In the genomic region with DNA sequence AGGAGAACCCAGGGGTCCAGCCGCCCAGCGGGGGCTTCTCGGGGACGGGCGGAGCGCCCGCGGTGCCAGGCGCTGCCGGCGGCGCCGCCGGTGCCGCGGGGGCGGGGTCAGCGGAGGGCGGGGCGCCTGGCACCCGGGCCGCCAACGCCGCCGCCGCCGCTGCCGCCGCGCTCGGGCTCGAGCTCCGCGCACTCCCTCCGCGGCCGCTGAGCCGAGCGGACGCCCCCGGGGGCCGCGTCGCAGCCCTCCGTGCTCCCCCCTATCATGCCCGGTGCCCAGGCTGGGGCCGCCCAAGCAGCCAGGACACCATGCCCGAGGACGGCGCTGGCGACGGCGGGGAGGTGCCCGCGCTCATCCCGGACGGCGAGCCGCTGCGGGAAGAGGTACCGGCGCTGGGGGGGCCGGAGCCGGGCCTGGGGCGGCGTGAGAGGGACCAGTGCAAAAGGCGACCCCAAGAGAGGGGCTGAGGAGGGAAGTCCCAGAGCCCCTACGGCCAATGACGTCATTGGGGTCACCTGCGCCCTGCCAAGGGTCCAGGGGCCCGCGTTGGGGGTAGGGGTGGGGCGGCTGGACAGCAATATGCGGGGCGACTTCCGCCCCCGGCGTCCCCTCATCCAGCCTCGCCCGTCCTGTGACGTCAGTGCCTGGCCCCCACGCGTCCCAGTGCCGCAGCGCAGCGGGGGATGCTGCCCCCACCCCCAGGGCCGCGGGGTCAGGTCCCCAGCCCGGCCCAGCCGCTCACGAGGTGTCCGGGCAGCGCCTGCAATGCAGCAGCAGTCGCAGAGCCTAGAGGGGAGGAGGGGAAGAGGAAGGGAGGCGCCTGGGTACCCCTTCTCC, we compare ENCODE assay signal across 1 cellular context.
TF ChIP-seq lines count a peak whose summit lies in the region.

Gene TMEM151A, plus strand, starts transcription at position 189 of the 837 bp plus-strand sequence. Its CDS starts 120 bp downstream, at position 309.

TF ChIP-seq in K562, 482 proteins besides CTCF, POLR2A, EP300 and RAD21 (continued from another document and continues in another):
- TF ChIP-seq THRB (CRISPR knock-in tag; conservative IDR thresholded peaks at IDR 0.05): no peak
- TF ChIP-seq ZNF76 (CRISPR knock-in tag; IDR thresholded peaks at IDR 0.05; ENCODE audit: borderline replicate concordance): no peak
- TF ChIP-seq RBM22 (IDR thresholded peaks at IDR 0.05; ENCODE audit: low read depth, low read length, poor library complexity, severe bottlenecking): no peak
- no peak for TF ChIP-seq SIX5 (IDR thresholded peaks at IDR 0.05; ENCODE audit: borderline replicate concordance in 1 of 2, insufficient read depth in 1 of 2, low read depth in 1 of 2, low read length in 2 of 2)
- no peak for TF ChIP-seq PML (IDR thresholded peaks at IDR 0.05; ENCODE audit: low read length)
- TF ChIP-seq BDP1 (IDR thresholded peaks at IDR 0.05; ENCODE audit: insufficient read depth, insufficient read length): no peak
- no peak for TF ChIP-seq SMARCA4 (IDR thresholded peaks at IDR 0.05)
- TF ChIP-seq ATF1 (CRISPR knock-in tag; IDR thresholded peaks at IDR 0.05): no peak
- peak; percentile 23; the same call in 1 of the 2 replicates for TF ChIP-seq ATF1 (tag; IDR thresholded peaks at IDR 0.05)
- no peak for TF ChIP-seq FOXK2 (conservative IDR thresholded peaks at IDR 0.05 in 1 of 2, IDR thresholded peaks at IDR 0.05 in 1 of 2; ENCODE audit: low read depth in 2 of 2)
- TF ChIP-seq PRMT5 (CRISPR knock-in tag; IDR thresholded peaks at IDR 0.05): no peak
- no peak for TF ChIP-seq ZFPM2 (CRISPR knock-in tag; IDR thresholded peaks at IDR 0.05)
- TF ChIP-seq MAZ (CRISPR knock-in tag; conservative IDR thresholded peaks at IDR 0.05 in 1 of 2, IDR thresholded peaks at IDR 0.05 in 1 of 2): no peak
- no peak for TF ChIP-seq ZNF224 (CRISPR knock-in tag; IDR thresholded peaks at IDR 0.05)
- TF ChIP-seq PCBP1 (IDR thresholded peaks at IDR 0.05; ENCODE audit: low read depth, low read length, poor library complexity, severe bottlenecking): no peak
- no peak for TF ChIP-seq RNF219 (CRISPR knock-in tag; IDR thresholded peaks at IDR 0.05)
- no peak for TF ChIP-seq ZNF274 (IDR thresholded peaks at IDR 0.05; ENCODE audit: borderline replicate concordance, low read depth, low read length)
- TF ChIP-seq SAFB2 (IDR thresholded peaks at IDR 0.05; ENCODE audit: borderline replicate concordance, low read depth, low read length, severe bottlenecking): no peak
- TF ChIP-seq CREM (IDR thresholded peaks at IDR 0.05; ENCODE audit: low read depth): 0 out of 2 replicates have a peak, but pooled peaks have one; percentile 36
- TF ChIP-seq JUND (IDR thresholded peaks at IDR 0.05; ENCODE audit: borderline replicate concordance, low read depth, low read length): no peak
- TF ChIP-seq JUND (tag; IDR thresholded peaks at IDR 0.05; ENCODE audit: borderline replicate concordance, low read depth, low read length): no peak
- no peak for TF ChIP-seq GABPA (tag; conservative IDR thresholded peaks at IDR 0.05; ENCODE audit: low read depth)
- TF ChIP-seq, protein P1, sequence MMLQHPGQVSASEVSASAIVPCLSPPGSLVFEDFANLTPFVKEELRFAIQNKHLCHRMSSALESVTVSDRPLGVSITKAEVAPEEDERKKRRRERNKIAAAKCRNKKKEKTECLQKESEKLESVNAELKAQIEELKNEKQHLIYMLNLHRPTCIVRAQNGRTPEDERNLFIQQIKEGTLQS (IDR thresholded peaks at IDR 0.05): peak; percentile 30; the same call in 1 of the 2 replicates
- TF ChIP-seq, protein P1 (CRISPR knock-in tag; conservative IDR thresholded peaks at IDR 0.05): no peak
- no peak for TF ChIP-seq CREB1 (IDR thresholded peaks at IDR 0.05)
- no peak for TF ChIP-seq CREB1 (CRISPR knock-in tag; IDR thresholded peaks at IDR 0.05)
- TF ChIP-seq ZBTB9 (CRISPR knock-in tag; IDR thresholded peaks at IDR 0.05): no peak
- peak; percentile 41; the same call in 1 of the 2 replicates for TF ChIP-seq ZBTB7A (IDR thresholded peaks at IDR 0.05; ENCODE audit: borderline replicate concordance, control insufficient read depth, low read depth, low read length)
- TF ChIP-seq, protein P2, sequence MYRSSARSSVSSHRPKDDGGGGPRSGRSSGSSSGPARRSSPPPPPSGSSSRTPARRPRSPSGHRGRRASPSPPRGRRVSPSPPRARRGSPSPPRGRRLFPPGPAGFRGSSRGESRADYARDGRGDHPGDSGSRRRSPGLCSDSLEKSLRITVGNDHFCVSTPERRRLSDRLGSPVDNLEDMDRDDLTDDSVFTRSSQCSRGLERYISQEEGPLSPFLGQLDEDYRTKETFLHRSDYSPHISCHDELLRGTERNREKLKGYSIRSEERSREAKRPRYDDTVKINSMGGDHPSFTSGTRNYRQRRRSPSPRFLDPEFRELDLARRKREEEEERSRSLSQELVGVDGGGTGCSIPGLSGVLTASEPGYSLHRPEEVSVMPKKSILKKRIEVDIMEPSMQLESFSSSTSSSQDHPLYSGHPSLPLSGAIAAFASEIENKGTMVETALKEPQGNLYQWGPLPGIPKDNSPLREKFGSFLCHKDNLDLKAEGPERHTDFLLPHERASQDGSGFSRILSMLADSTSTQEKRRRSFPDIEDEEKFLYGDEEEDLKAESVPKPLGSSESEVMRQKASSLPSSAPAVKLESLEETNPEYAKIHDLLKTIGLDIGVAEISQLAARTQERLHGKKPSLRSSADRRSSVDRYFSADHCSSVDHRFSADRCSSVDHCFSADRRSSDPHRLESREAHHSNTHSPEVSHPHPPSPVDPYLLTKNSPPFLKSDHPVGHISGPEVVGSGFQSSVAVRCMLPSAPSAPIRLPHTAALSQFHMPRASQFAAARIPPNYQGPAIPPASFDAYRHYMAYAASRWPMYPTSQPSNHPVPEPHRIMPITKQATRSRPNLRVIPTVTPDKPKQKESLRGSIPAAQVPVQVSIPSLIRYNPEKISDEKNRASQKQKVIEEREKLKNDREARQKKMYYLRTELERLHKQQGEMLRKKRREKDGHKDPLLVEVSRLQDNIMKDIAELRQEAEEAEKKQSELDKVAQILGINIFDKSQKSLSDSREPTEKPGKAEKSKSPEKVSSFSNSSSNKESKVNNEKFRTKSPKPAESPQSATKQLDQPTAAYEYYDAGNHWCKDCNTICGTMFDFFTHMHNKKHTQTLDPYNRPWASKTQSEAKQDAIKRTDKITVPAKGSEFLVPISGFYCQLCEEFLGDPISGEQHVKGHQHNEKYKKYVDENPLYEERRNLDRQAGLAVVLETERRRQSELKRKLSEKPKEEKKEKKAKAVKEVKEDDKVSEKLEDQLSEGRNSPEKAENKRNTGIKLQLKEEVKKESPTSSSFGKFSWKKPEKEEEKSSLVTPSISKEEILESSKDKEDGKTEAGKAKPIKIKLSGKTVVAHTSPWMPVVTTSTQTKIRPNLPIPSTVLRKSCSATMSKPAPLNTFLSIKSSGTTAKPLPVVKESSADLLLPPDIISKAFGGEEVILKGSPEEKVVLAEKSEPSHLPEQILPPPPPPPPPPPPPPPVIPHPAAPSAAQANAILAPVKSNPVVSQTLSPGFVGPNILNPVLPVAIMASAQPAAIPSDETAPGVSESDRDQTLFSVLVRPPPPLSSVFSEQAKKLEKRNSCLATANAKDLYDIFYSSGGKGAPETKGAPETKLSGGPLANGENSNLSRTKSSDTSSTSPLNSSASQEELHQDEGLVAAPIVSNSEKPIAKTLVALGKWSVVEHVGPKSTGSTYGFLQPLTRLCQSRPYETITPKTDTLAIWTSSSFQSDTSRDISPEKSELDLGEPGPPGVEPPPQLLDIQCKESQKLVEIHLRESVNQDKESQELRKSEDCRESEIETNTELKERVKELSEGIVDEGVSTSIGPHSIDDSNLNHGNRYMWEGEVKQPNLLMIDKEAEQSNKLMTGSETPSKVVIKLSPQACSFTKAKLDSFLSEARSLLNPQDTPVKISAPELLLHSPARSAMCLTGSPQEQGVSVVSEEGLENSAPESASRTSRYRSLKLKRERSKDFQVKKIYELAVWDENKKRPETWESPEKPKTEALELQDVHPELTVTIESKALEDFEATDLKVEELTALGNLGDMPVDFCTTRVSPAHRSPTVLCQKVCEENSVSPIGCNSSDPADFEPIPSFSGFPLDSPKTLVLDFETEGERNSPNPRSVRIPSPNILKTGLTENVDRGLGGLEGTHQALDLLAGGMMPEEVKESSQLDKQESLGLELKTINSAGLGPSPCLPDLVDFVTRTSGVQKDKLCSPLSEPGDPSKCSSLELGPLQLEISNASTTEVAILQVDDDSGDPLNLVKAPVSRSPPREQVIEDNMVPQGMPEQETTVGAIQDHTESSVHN (IDR thresholded peaks at IDR 0.05; ENCODE audit: borderline replicate concordance in 1 of 2, low read depth in 1 of 2): no peak
- TF ChIP-seq, protein P3, sequence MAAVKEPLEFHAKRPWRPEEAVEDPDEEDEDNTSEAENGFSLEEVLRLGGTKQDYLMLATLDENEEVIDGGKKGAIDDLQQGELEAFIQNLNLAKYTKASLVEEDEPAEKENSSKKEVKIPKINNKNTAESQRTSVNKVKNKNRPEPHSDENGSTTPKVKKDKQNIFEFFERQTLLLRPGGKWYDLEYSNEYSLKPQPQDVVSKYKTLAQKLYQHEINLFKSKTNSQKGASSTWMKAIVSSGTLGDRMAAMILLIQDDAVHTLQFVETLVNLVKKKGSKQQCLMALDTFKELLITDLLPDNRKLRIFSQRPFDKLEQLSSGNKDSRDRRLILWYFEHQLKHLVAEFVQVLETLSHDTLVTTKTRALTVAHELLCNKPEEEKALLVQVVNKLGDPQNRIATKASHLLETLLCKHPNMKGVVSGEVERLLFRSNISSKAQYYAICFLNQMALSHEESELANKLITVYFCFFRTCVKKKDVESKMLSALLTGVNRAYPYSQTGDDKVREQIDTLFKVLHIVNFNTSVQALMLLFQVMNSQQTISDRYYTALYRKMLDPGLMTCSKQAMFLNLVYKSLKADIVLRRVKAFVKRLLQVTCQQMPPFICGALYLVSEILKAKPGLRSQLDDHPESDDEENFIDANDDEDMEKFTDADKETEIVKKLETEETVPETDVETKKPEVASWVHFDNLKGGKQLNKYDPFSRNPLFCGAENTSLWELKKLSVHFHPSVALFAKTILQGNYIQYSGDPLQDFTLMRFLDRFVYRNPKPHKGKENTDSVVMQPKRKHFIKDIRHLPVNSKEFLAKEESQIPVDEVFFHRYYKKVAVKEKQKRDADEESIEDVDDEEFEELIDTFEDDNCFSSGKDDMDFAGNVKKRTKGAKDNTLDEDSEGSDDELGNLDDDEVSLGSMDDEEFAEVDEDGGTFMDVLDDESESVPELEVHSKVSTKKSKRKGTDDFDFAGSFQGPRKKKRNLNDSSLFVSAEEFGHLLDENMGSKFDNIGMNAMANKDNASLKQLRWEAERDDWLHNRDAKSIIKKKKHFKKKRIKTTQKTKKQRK (IDR thresholded peaks at IDR 0.05; ENCODE audit: borderline replicate concordance, low read depth, low read length): no peak
- TF ChIP-seq LEF1 (IDR thresholded peaks at IDR 0.05): no peak
- no peak for TF ChIP-seq ZNF77 (CRISPR knock-in tag; IDR thresholded peaks at IDR 0.05)
- TF ChIP-seq TAF7 (tag; IDR thresholded peaks at IDR 0.05): no peak
- no peak for TF ChIP-seq COPS2 (conservative IDR thresholded peaks at IDR 0.05)
- TF ChIP-seq ELF1 (tag; IDR thresholded peaks at IDR 0.05): no peak
- no peak for TF ChIP-seq MTF1 (CRISPR knock-in tag; IDR thresholded peaks at IDR 0.05; ENCODE audit: borderline replicate concordance)
- no peak for TF ChIP-seq ILF3 (IDR thresholded peaks at IDR 0.05; ENCODE audit: borderline replicate concordance)
- no peak for TF ChIP-seq MCM7 (IDR thresholded peaks at IDR 0.05)
- TF ChIP-seq HMG20A (CRISPR knock-in tag; conservative IDR thresholded peaks at IDR 0.05): no peak
- TF ChIP-seq HNRNPL (IDR thresholded peaks at IDR 0.05; ENCODE audit: low read depth, low read length): 0 out of 2 replicates have a peak, but pooled peaks have one; percentile 16
- TF ChIP-seq POLR3A (IDR thresholded peaks at IDR 0.05; ENCODE audit: borderline replicate concordance, extremely low read depth, insufficient read depth, insufficient read length): no peak
